7 cellular contexts compared by ENCODE assay signal in the genomic region with DNA sequence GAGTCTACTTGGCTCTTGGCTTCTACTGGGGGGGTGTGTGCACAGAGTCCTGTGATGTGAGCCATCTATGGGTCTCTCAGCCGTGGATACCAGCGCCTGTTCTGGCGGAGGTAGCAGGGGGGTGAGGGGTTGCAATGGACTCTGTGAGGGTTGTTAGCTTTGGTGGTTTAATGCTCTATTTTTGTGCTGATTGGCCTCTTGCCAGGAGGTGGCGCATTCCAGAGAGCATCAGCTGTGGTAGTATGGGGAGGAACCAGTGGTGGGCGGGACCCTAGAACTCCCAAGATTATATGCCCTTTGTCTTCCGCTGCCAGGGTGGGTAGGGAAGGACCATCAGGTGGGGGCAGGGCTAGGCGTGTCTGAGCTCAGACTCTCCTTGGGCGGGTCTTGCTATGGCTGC.
A peak's percentile ranks its signal among the peaks of the same experiment; 100 is the strongest.
DNase-seq lines count a peak whose midpoint lies in the region; ATAC-seq and TF ChIP-seq lines count a peak whose summit lies in the region.
"Not testable (repeated sequence)": the region's sequence is repeated elsewhere in the genome, so short reads cannot be mapped to it uniquely, and the experiment has no call there.

No MANE protein-coding gene starts in this region.

- peak overlapping the region; percentile 85; the same call in 1 of the 2 replicates for H2AFZ ChIP-seq in GM23338
- not testable (repeated sequence) for H2AFZ ChIP-seq in MM.1S (ENCODE audit: low read length); SU-DHL-6 (ENCODE audit: low read depth, low read length, severe bottlenecking)

- H3K36me3 ChIP-seq in GM23338 (ENCODE audit: insufficient read depth); MM.1S (replicated peaks; ENCODE audit: insufficient read depth, low read length); SU-DHL-6 (ENCODE audit: low read length): not testable (repeated sequence)

- not testable (repeated sequence) for TF ChIP-seq POLR2A in erythroblast (IDR thresholded peaks at IDR 0.05; ENCODE audit: low read length)

- peak overlapping the region; percentile 49; the same call in 1 of the 2 replicates for H3K4me2 ChIP-seq in GM23338
- H3K4me2 ChIP-seq in MM.1S (ENCODE audit: low read depth, low read length); SU-DHL-6 (ENCODE audit: low read depth, low read length, poor library complexity, severe bottlenecking): not testable (repeated sequence)

- not testable (repeated sequence) for H3K4me1 ChIP-seq in GM23338 (ENCODE audit: insufficient read depth); MM.1S (ENCODE audit: low read length)

- peak; percentile 58 to 75 for TF ChIP-seq CTCF in GM23338 (conservative IDR thresholded peaks at IDR 0.05; ENCODE audit: low read depth in 2 of 2)
- TF ChIP-seq CTCF in MM.1S (IDR thresholded peaks at IDR 0.05; ENCODE audit: low read length), result 0 out of 2 replicates have a peak, but pooled peaks have one; percentile 10
- peak; percentile 41 for TF ChIP-seq CTCF in SU-DHL-6 (IDR thresholded peaks at IDR 0.05; ENCODE audit: insufficient read depth, low read length, poor library complexity, severe bottlenecking)

- not testable (repeated sequence) for H3K4me3 ChIP-seq in GM23338; MM.1S (ENCODE audit: low read length); SU-DHL-6 (ENCODE audit: insufficient read depth, low read length, poor library complexity, severe bottlenecking)

- not testable (repeated sequence) for H3K27ac Mint-ChIP-seq in GM23338

- peak; percentile 86 for DNase-seq in ELF-1 (ENCODE audit: low read depth, low spot score)
- DNase-seq in GM23338 (ENCODE audit: low spot score), result peak; percentile 85
- not testable (repeated sequence) for DNase-seq in MM.1S
- DNase-seq in NCI-H69 (lab: John Stamatoyannopoulos, UW), result peak; percentile 78
- peak; percentile 2 to 3 for DNase-seq in erythroblast (lab: John Stamatoyannopoulos, UW)
- peak; percentile 12 for DNase-seq in myocyte (ENCODE audit: low read depth)

- not testable (repeated sequence) for H3K9me3 Mint-ChIP-seq in GM23338

- H3K27me3 ChIP-seq in GM23338 (ENCODE audit: insufficient read depth); MM.1S (replicated peaks; ENCODE audit: insufficient read depth, low read length); SU-DHL-6 (ENCODE audit: low read length): not testable (repeated sequence)

- H3K9me3 ChIP-seq in MM.1S (replicated peaks; ENCODE audit: insufficient read depth, low read length); SU-DHL-6 (ENCODE audit: insufficient read depth, low read length): not testable (repeated sequence)

- not testable (repeated sequence) for H3K9ac ChIP-seq in MM.1S (ENCODE audit: low read length); SU-DHL-6 (ENCODE audit: low read length)

- not testable (repeated sequence) for H4K20me1 ChIP-seq in GM23338 (replicated peaks; ENCODE audit: insufficient read depth); MM.1S (ENCODE audit: insufficient read depth, low read length); SU-DHL-6 (ENCODE audit: low read depth, low read length)

- ATAC-seq in GM23338, result peak; percentile 85

- H3F3A ChIP-seq in GM23338 (replicated peaks; ENCODE audit: low read depth); MM.1S (ENCODE audit: insufficient read depth, low read length); SU-DHL-6 (ENCODE audit: insufficient read depth): not testable (repeated sequence)

- H3K4me3 Mint-ChIP-seq in GM23338, result not testable (repeated sequence)

- H3K36me3 Mint-ChIP-seq in GM23338 (ENCODE audit: low read depth), result not testable (repeated sequence)

- not testable (repeated sequence) for H3K9me2 ChIP-seq in GM23338 (ENCODE audit: insufficient read depth); MM.1S (replicated peaks; ENCODE audit: insufficient read depth, low read length); SU-DHL-6 (replicated peaks; ENCODE audit: insufficient read depth, low read length)

- peaks cover 12% of the 10 kb centered on the region for H3K4me1 Mint-ChIP-seq in GM23338

- not testable (repeated sequence) for H3K27ac ChIP-seq in GM23338 (ENCODE audit: low read depth); MM.1S (ENCODE audit: low read length); SU-DHL-6 (ENCODE audit: low read depth, low read length)

- H3K79me2 ChIP-seq in GM23338 (replicated peaks; ENCODE audit: insufficient read depth); MM.1S (ENCODE audit: low read length); SU-DHL-6 (ENCODE audit: insufficient read depth, low read length): not testable (repeated sequence)

- not testable (repeated sequence) for H3K27me3 Mint-ChIP-seq in GM23338 (ENCODE audit: insufficient read depth, low read depth, poor library complexity)

Comparison
In these comparisons a context has a peak if more than half of its experiments do, and no peak if none do; other contexts are left out.
1. CTCF ChIP-seq: peak in every context shown above with its lines; median percentile 66 in GM23338; 41 in SU-DHL-6; 10 in MM.1S.